In the genomic region with DNA sequence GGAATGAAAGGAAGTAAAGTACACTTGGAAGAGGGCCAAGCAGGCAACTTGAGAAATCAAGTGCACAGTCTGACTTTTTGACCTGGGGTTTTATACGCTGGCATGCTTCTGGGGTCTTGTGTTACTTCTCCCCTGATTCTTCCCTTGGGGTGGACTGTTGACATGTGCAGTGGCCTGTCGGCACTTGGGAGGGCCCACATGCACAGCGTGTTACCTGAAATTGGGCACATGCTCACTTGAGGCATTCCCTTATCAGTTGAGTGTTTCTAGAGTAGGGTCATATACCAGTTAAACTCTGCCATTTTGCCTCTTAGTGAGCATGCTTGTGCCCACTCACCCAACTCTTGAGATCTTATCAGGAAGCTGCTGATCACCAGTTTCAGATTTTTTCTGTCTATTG, we compare ENCODE assay signal across 17 cellular contexts.
A peak's percentile ranks its signal among the peaks of the same experiment; 100 is the strongest.
DNase-seq lines count a peak whose midpoint lies in the region; ATAC-seq and TF ChIP-seq lines count a peak whose summit lies in the region.
"Had no signal": no experiment of that assay in that cellular context is flagged by ENCODE, and none has a peak within 500 bp of the region (broad histone marks: within the 10 kb centered on the region; RNA-seq: fewer than 3 reads in every experiment).

No MANE protein-coding gene starts in this region.

- DNase-seq in lower lobe of right lung (peak; percentile 54), upper lobe of right lung (peak; percentile 69), A172 (ENCODE audit: low spot score) (no peak)
- DNase-seq: Calu3; CD4-positive, alpha-beta T cell; DMS153; DND-41; GDM1; GOT3; HFFc6; KG1 had no signal

- no peak for TF ChIP-seq CTCF in OCI-LY1 (IDR thresholded peaks at IDR 0.05; ENCODE audit: low read length)
- no peak for TF ChIP-seq CTCF in lower lobe of right lung (IDR thresholded peaks at IDR 0.05)
- TF ChIP-seq CTCF in upper lobe of right lung (IDR thresholded peaks at IDR 0.05): no peak

- no peak overlapping the region for H2AFZ ChIP-seq in OCI-LY1 (ENCODE audit: low read length)

- H3K9me3 ChIP-seq in BLaER1 (no peaks in the 10 kb centered on the region; the same call in 1 of the 2 replicates), OCI-LY1 (ENCODE audit: low read length) (no peaks in the 10 kb centered on the region), lower lobe of right lung (no peaks in the 10 kb centered on the region), upper lobe of right lung (no peaks in the 10 kb centered on the region)
- H3K9me3 ChIP-seq: A549, HAP-1 had no signal

- no peaks in the 10 kb centered on the region for H3K9me2 ChIP-seq in OCI-LY1 (ENCODE audit: low read depth, low read length)

- H3K4me2 ChIP-seq in BLaER1: peak overlapping the region; percentile 71
- H3K4me2 ChIP-seq in OCI-LY1 (ENCODE audit: low read length): peak overlapping the region; percentile 52; the same call in 1 of the 2 replicates
- H3K4me2 ChIP-seq: A549 had no signal

- H3K36me3 ChIP-seq in BLaER1: no peaks in the 10 kb centered on the region
- no peaks in the 10 kb centered on the region for H3K36me3 ChIP-seq in OCI-LY1 (ENCODE audit: insufficient read depth, low read length)
- no peaks in the 10 kb centered on the region for H3K36me3 ChIP-seq in lower lobe of right lung
- H3K36me3 ChIP-seq in upper lobe of right lung: no peaks in the 10 kb centered on the region
- H3K36me3 ChIP-seq: HAP-1 had no signal

- intact Hi-C loops in lower lobe of right lung (cut with DNase I): no loop called here
- intact Hi-C loops in upper lobe of right lung (cut with DNase I): no loop called here

- H3F3A ChIP-seq in OCI-LY1 (ENCODE audit: insufficient read depth, low read length): no peaks in the 10 kb centered on the region

- H3K9ac ChIP-seq in BLaER1 (no peak overlapping the region), OCI-LY1 (ENCODE audit: low read length) (no peak overlapping the region; the same call in 1 of the 2 replicates)

- peaks cover 35% of the 10 kb centered on the region for H3K4me1 ChIP-seq in BLaER1
- peaks cover 96% of the 10 kb centered on the region for H3K4me1 ChIP-seq in OCI-LY1 (ENCODE audit: insufficient read depth, low read length, severe bottlenecking)
- H3K4me1 ChIP-seq in lower lobe of right lung: no peaks in the 10 kb centered on the region
- H3K4me1 ChIP-seq in upper lobe of right lung: no peaks in the 10 kb centered on the region
- H3K4me1 ChIP-seq: A549, HAP-1 had no signal

- no peaks in the 10 kb centered on the region for H3K27me3 ChIP-seq in BLaER1
- no peaks in the 10 kb centered on the region for H3K27me3 ChIP-seq in OCI-LY1 (ENCODE audit: insufficient read depth, low read length)
- H3K27me3 ChIP-seq in lower lobe of right lung (ENCODE audit: low read depth): no peaks in the 10 kb centered on the region
- H3K27me3 ChIP-seq in upper lobe of right lung: no peaks in the 10 kb centered on the region

- no peaks in the 10 kb centered on the region for H3K79me2 ChIP-seq in OCI-LY1 (ENCODE audit: insufficient read depth, low read length)

- H3K27ac ChIP-seq in BLaER1 (peak overlapping the region; percentile 75; the same call in 1 of the 2 replicates), OCI-LY1 (ENCODE audit: low read depth, low read length, poor library complexity, severe bottlenecking) (peak overlapping the region; percentile 89), lower lobe of right lung (no peak overlapping the region), upper lobe of right lung (no peak overlapping the region)
- H3K27ac ChIP-seq: A549 had no signal

- H4K20me1 ChIP-seq in BLaER1 (no peaks in the 10 kb centered on the region), OCI-LY1 (ENCODE audit: insufficient read depth, low read length) (no peaks in the 10 kb centered on the region)

- peak; percentile 91 to 94 for ATAC-seq in lower lobe of right lung
- ATAC-seq in upper lobe of right lung: peak; percentile 92
- ATAC-seq in GM19324 (IDR thresholded peaks at IDR 0.05; ENCODE audit: low FRiP score, unreplicated experiment): no peak
- no peak for ATAC-seq in HG03521 (IDR thresholded peaks at IDR 0.05; ENCODE audit: unreplicated experiment)
- ATAC-seq: A549 had no signal

- no peak overlapping the region for H3K4me3 ChIP-seq in BLaER1
- H3K4me3 ChIP-seq in OCI-LY1 (ENCODE audit: low read depth, low read length, poor library complexity, severe bottlenecking): no peak overlapping the region
- H3K4me3 ChIP-seq in lower lobe of right lung: no peak overlapping the region
- no peak overlapping the region for H3K4me3 ChIP-seq in upper lobe of right lung
- H3K4me3 ChIP-seq: A549, HAP-1 had no signal

Comparison
In these comparisons a context has a peak if more than half of its experiments do, and no peak if none do; other contexts are left out.
1. H3K27ac ChIP-seq: peak in BLaER1 (single experiment) and OCI-LY1 (single experiment); none in lower lobe of right lung (single experiment) and upper lobe of right lung (single experiment).
2. ATAC-seq: peak in lower lobe of right lung (2 of 2) and upper lobe of right lung (single experiment); none in GM19324 (single experiment) and HG03521 (single experiment).